In the genomic region with DNA sequence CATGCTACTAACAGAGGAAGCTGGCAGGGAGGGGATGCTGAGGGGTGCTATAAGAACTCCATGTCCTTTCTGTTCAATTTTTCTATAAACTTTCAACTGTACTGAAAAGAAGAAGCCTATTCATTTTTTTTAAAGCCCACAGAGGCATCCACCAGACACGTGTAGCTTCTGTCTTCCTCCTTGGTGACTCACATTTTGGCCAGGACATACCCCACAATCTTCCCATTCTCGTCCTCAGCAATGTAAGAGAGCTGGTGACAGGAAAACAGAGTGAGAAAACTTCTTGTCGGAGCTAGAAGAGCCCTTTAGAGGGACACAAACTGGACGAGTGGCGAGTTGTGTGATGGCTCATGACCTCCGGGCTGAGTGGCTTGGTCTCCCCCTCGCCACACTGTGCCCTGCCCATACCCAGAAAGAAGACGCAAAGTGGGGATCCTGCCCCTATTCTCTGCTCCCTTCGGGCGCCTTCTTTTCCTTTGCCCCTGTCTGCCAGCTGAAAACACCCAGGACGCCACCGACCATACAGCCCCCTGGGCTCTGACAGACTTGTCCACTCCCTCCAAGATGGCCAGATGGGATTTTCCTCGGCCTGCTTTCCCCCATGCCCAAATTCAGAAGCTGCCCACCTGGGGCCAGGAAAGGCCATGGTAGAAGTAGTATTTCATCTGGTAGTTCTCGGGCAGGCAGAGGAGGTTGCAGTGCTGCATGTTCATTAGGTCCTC, we compare ENCODE assay signal across 8 cellular contexts. TPM values are rescaled to one million over a fixed set of nuclear protein-coding genes. Genes with fewer than 3 reads are reported as not detected.
DNase-seq lines count a peak whose midpoint lies in the region; ATAC-seq and TF ChIP-seq lines count a peak whose summit lies in the region.

No MANE protein-coding gene starts in this region.

- H3K27ac ChIP-seq in epithelial cell of prostate (peak overlapping the region; percentile 43), parathyroid adenoma (no peak overlapping the region), caudate nucleus (ENCODE audit: low read depth, low read length) (no peak overlapping the region)

- DNase-seq in Daoy (ENCODE audit: low read depth) = peak; percentile 18
- DNase-seq in OCI-M1 (lab: John Stamatoyannopoulos, UW) = peak; percentile 32
- no peak for DNase-seq in epithelial cell of prostate (ENCODE audit: low read depth, low spot score)
- DNase-seq in caudate nucleus (lab: John Stamatoyannopoulos, UW) = no peak
- DNase-seq in NCI-H2171 (lab: John Stamatoyannopoulos, UW) = no peak
- DNase-seq in NK-92 treated with Interleukin-12 subunit alpha and Interleukin-12 subunit beta, amount 100 ng/mL, for 24 hours (lab: John Stamatoyannopoulos, UW) = no peak

- H3K4me2 ChIP-seq in parathyroid adenoma (ENCODE audit: low read length) = peak overlapping the region; percentile 76

- H3K9me3 ChIP-seq in parathyroid adenoma (ENCODE audit: control insufficient read depth, low read length) = no peaks in the 10 kb centered on the region

- H3K4me3 ChIP-seq in parathyroid adenoma (ENCODE audit: low read depth, low read length) = peak overlapping the region; percentile 55

- H3K36me3 ChIP-seq in parathyroid adenoma (ENCODE audit: control insufficient read depth, insufficient read depth, low read length) = no peaks in the 10 kb centered on the region

- ATAC-seq in HG02678 (IDR thresholded peaks at IDR 0.05; ENCODE audit: unreplicated experiment) = no peak

- no peaks in the 10 kb centered on the region for H3K79me2 ChIP-seq in parathyroid adenoma

- no peaks in the 10 kb centered on the region for H3K27me3 ChIP-seq in parathyroid adenoma (ENCODE audit: control insufficient read depth, insufficient read depth, low read length)

- no peak for TF ChIP-seq CTCF in parathyroid adenoma (IDR thresholded peaks at IDR 0.05)

- H2AFZ ChIP-seq in parathyroid adenoma = no peak overlapping the region

- H3K4me1 ChIP-seq in parathyroid adenoma = no peaks in the 10 kb centered on the region

- no peak overlapping the region for H3K9ac ChIP-seq in parathyroid adenoma

RNA-seq across cellular contexts. Expression of gene NAA10, which starts 0.9 kb away (rescaled TPM):
- 85.9 and 128 TPM in 2 replicates for total RNA-seq in Daoy (2014; rRNA removed; shearing (Covaris generic))

RNA-seq across cellular contexts. Expression of gene ARHGAP4, which starts 7.8 kb away (rescaled TPM):
- total RNA-seq in Daoy (2014; rRNA removed; shearing (Covaris generic)) = 2.2 and 2.6 TPM in 2 replicates

RNA-seq across cellular contexts. Expression of gene RENBP, which starts 10.5 kb away (rescaled TPM):
- total RNA-seq in Daoy (2014; rRNA removed; shearing (Covaris generic)) = 0.11 and 0.18 TPM in 2 replicates

RNA-seq across cellular contexts. Expression of gene AVPR2, which starts 29.4 kb away (rescaled TPM):
- 1.1 TPM in 1 of 2 replicates, not detected in the other for total RNA-seq in Daoy (2014; rRNA removed; shearing (Covaris generic))

RNA-seq across cellular contexts. Expression of gene HCFC1, which starts 37.7 kb away (rescaled TPM):
- total RNA-seq in Daoy (2014; rRNA removed; shearing (Covaris generic)) = 38.0 and 38.1 TPM in 2 replicates

Comparison
In these comparisons a context has a peak if more than half of its experiments do, and no peak if none do; other contexts are left out.
1. DNase-seq: peak in Daoy (single experiment) and OCI-M1 (single experiment); none in epithelial cell of prostate (single experiment), caudate nucleus (0 of 61), NCI-H2171 (single experiment) and NK-92 treated with Interleukin-12 subunit alpha and Interleukin-12 subunit beta, amount 100 ng/mL, for 24 hours (single experiment).